In the genomic region with DNA sequence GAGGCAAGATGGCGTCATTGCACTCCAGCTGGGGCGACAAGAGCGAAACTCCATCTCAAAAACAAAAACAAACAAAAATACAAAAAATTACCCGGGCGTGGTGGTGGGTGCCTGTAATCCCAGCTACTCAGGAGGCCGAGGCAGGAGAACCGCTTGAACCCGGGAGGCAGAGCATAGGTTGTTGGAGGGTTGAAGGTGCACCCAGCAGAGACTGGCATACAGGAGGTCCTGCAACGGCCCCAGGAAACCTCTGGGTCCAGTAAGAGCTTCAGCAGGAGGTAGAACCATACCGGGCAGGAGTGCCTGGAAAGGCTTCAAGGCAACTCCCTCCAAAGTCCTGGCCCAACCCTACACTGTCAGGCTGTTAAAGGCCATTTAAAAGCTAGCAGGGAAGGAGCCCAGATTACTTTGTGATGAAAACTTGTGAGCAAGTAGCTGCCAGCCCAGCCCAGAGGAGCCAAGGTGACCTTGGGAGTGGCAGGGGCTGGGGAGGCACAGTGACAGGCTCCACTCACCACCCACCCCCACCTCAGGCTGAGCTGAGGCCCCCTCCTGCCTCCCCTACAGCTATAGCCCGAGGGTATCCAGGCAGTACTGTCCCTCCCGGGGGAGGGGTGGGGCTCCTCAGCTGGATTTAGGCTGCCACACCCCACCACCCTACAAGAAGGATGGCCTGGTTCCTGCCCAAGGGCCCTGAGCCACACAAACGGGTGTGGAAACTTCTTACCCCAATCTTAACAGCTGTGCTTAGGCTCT, we compare ENCODE assay signal across 30 cellular contexts. TPM values are rescaled to one million over a fixed set of nuclear protein-coding genes. Genes with fewer than 3 reads are reported as not detected.
DNase-seq lines count a peak whose midpoint lies in the region; ATAC-seq and TF ChIP-seq lines count a peak whose summit lies in the region.
"Had no signal": no experiment of that assay in that cellular context is flagged by ENCODE, and none has a peak within 500 bp of the region (broad histone marks: within the 10 kb centered on the region; RNA-seq: fewer than 3 reads in every experiment).

No MANE protein-coding gene starts in this region.

- H3K36me3 ChIP-seq in mucosa of descending colon (ENCODE audit: low read depth) (no peaks in the 10 kb centered on the region), suprapubic skin (peaks cover 8% of the 10 kb centered on the region)

- H3K36me3 Mint-ChIP-seq in WTC11: no peaks in the 10 kb centered on the region
- H3K36me3 Mint-ChIP-seq: activated naive CD8-positive, alpha-beta T cell; mesothelial cell of epicardium; naive thymus-derived CD4-positive, alpha-beta T cell; stimulated activated effector memory CD8-positive, alpha-beta T cell treated with anti-CD3 and anti-CD28 coated beads, Interleukin-12 subunit alpha, Interleukin-12 subunit beta, amount 100 ng/mL, for 72 hours had no signal

- no peaks in the 10 kb centered on the region for H3K27me3 ChIP-seq in suprapubic skin

- POLR2A ChIA-PET in WTC11 (lab: Charles Lee): interaction anchor here (0.5 kb wide), 1 partner anchor 480 kb away, joined by 3 read pairs; the partner anchor contains the start of gene NIFK

- H3K27me3 Mint-ChIP-seq in WTC11 (ENCODE audit: low read depth): no peaks in the 10 kb centered on the region
- H3K27me3 Mint-ChIP-seq: activated T-helper 17 cell treated with anti-CD3 and anti-CD28 coated beads, Interleukin-2, amount 50 U/mL, for 72 hours had no signal

- TF ChIP-seq CTCF in WTC11 (IDR thresholded peaks at IDR 0.05): no peak
- no peak for TF ChIP-seq CTCF in mucosa of descending colon (IDR thresholded peaks at IDR 0.05)
- no peak for TF ChIP-seq CTCF in suprapubic skin (IDR thresholded peaks at IDR 0.05)

- H3K27ac Mint-ChIP-seq in WTC11: no peak overlapping the region
- H3K27ac Mint-ChIP-seq: activated CD4-positive, alpha-beta memory T cell treated with anti-CD3 and anti-CD28 coated beads, Interleukin-2, amount 10 ng/mL, durations not matched to agents 7 days and 5 days; activated naive CD8-positive, alpha-beta T cell; activated T-helper 17 cell treated with anti-CD3 and anti-CD28 coated beads, Interleukin-2, amount 50 U/mL, for 72 hours; CD4-positive, alpha-beta T cell; mesothelial cell of epicardium; naive thymus-derived CD4-positive, alpha-beta T cell; stimulated activated effector memory CD8-positive, alpha-beta T cell treated with anti-CD3 and anti-CD28 coated beads, Interleukin-12 subunit alpha, Interleukin-12 subunit beta, amount 100 ng/mL, for 72 hours had no signal

- no peak for TF ChIP-seq POLR2A in suprapubic skin (IDR thresholded peaks at IDR 0.05)

- H3K4me3 ChIP-seq in mucosa of descending colon (no peak overlapping the region), suprapubic skin (no peak overlapping the region)
- H3K4me3 ChIP-seq: coronary artery, psoas muscle had no signal

- CTCF ChIA-PET in WTC11 (lab: Charles Lee): interaction anchor here (1.7 kb wide), 1 partner anchor 162 kb away, joined by 6 read pairs; no protein-coding TSS in a partner anchor

- H3K4me1 Mint-ChIP-seq in WTC11: peaks cover 6% of the 10 kb centered on the region
- H3K4me1 Mint-ChIP-seq: activated T-helper 17 cell treated with anti-CD3 and anti-CD28 coated beads, Interleukin-2, amount 50 U/mL, for 72 hours; mesothelial cell of epicardium had no signal

- H3K27ac ChIP-seq in suprapubic skin: peak overlapping the region; percentile 58
- H3K27ac ChIP-seq in caudate nucleus (ENCODE audit: low read depth, low read length): no peak overlapping the region
- H3K27ac ChIP-seq: coronary artery, epithelial cell of prostate, psoas muscle had no signal

- H3K9me3 ChIP-seq in mucosa of descending colon (no peaks in the 10 kb centered on the region), suprapubic skin (no peaks in the 10 kb centered on the region)
- H3K9me3 ChIP-seq: psoas muscle had no signal

- peak; percentile 44 for ATAC-seq in WTC11
- peak; percentile 62 for ATAC-seq in mucosa of descending colon
- ATAC-seq: activated T-helper 17 cell treated with anti-CD3 and anti-CD28 coated beads, Interleukin-2, amount 50 U/mL, for 72 hours; naive thymus-derived CD4-positive, alpha-beta T cell; psoas muscle; stimulated activated effector memory CD8-positive, alpha-beta T cell treated with anti-CD3 and anti-CD28 coated beads, Interleukin-12 subunit alpha, Interleukin-12 subunit beta, amount 100 ng/mL, for 72 hours had no signal

- intact Hi-C loops in mucosa of descending colon (cut with DNase I, micrococcal nuclease): no loop called here

- H3K4me1 ChIP-seq in mucosa of descending colon (ENCODE audit: low read depth) (peaks cover 49% of the 10 kb centered on the region), suprapubic skin (peaks cover 28% of the 10 kb centered on the region)
- H3K4me1 ChIP-seq: psoas muscle had no signal

- DNase-seq in activated effector memory CD4-positive, alpha-beta T cell treated with anti-CD3 and anti-CD28 coated beads, Interleukin-2, amount 50 U/mL, for 16 hours: peak; percentile 24
- no peak for DNase-seq in activated effector memory CD4-positive, alpha-beta T cell treated with Interleukin-2 at 50 U/mL for 16 hours
- no peak for DNase-seq in WTC11 (ENCODE audit: low spot score)
- DNase-seq in mucosa of descending colon: peak in 2 of 3 donors; percentile 69 to 72
- DNase-seq in suprapubic skin (ENCODE audit: low spot score in 2 of 2): peak in 1 of 2 donors; percentile 60
- DNase-seq in caudate nucleus (lab: John Stamatoyannopoulos, UW): no peak
- no peak for DNase-seq in activated T-cell treated with anti-CD3 and anti-CD28 coated beads for 4 hours
- no peak for DNase-seq in activated gamma-delta T cell (lab: John Stamatoyannopoulos, UW)
- DNase-seq: activated CD4-positive, alpha-beta memory T cell treated with anti-CD3 and anti-CD28 coated beads, Interleukin-2, amount 10 ng/mL, durations not matched to agents 7 days and 5 days; activated CD4-positive, alpha-beta T cell treated with anti-CD3 and anti-CD28 coated beads for 1 hour; activated CD8-positive, alpha-beta memory T cell treated with anti-CD3 and anti-CD28 coated beads, Interleukin-2, amount 50 U/mL, for 48 hours; CD4-positive, alpha-beta T cell; effector CD8-positive, alpha-beta T cell; KBM-7; MM.1S; naive thymus-derived CD4-positive, alpha-beta T cell; NCI-H1105 treated with DMSO at 0.1 percent for 48 hours; NCI-H2029; NCI-H524 treated with DMSO at 0.1 percent for 48 hours; occipital lobe; psoas muscle; SHP77; stimulated activated CD4-positive, alpha-beta T cell treated with anti-CD3 and anti-CD28 coated beads, Interleukin-15, amount 100 ng/mL, for 24 hours; T-helper 2 cell had no signal

- no peak for TF ChIP-seq EP300 in suprapubic skin (IDR thresholded peaks at IDR 0.05)

- no peaks in the 10 kb centered on the region for H3K9me3 Mint-ChIP-seq in WTC11
- H3K9me3 Mint-ChIP-seq: activated CD4-positive, alpha-beta memory T cell treated with anti-CD3 and anti-CD28 coated beads, Interleukin-2, amount 10 ng/mL, durations not matched to agents 7 days and 5 days; activated T-helper 17 cell treated with anti-CD3 and anti-CD28 coated beads, Interleukin-2, amount 50 U/mL, for 72 hours; CD4-positive, alpha-beta T cell; mesothelial cell of epicardium; naive thymus-derived CD4-positive, alpha-beta T cell; stimulated activated effector memory CD8-positive, alpha-beta T cell treated with anti-CD3 and anti-CD28 coated beads, Interleukin-12 subunit alpha, Interleukin-12 subunit beta, amount 100 ng/mL, for 72 hours had no signal

- no peak overlapping the region for H3K4me3 Mint-ChIP-seq in WTC11
- H3K4me3 Mint-ChIP-seq: activated CD4-positive, alpha-beta memory T cell treated with anti-CD3 and anti-CD28 coated beads, Interleukin-2, amount 10 ng/mL, durations not matched to agents 7 days and 5 days; activated naive CD8-positive, alpha-beta T cell; activated T-helper 17 cell treated with anti-CD3 and anti-CD28 coated beads, Interleukin-2, amount 50 U/mL, for 72 hours; CD4-positive, alpha-beta T cell; mesothelial cell of epicardium; naive thymus-derived CD4-positive, alpha-beta T cell; stimulated activated effector memory CD8-positive, alpha-beta T cell treated with anti-CD3 and anti-CD28 coated beads, Interleukin-12 subunit alpha, Interleukin-12 subunit beta, amount 100 ng/mL, for 72 hours had no signal

- WGBS in suprapubic skin: 82% methylated on average over 10 of the region's 13 CpGs

TF ChIP-seq in WTC11, 78 proteins besides CTCF, POLR2A, EP300 and RAD21 (continues in another document):
- no peak for TF ChIP-seq JAZF1 (CRISPR knock-in tag; IDR thresholded peaks at IDR 0.05)
- TF ChIP-seq ZSCAN18 (CRISPR knock-in tag; IDR thresholded peaks at IDR 0.05): no peak
- TF ChIP-seq, protein P1, sequence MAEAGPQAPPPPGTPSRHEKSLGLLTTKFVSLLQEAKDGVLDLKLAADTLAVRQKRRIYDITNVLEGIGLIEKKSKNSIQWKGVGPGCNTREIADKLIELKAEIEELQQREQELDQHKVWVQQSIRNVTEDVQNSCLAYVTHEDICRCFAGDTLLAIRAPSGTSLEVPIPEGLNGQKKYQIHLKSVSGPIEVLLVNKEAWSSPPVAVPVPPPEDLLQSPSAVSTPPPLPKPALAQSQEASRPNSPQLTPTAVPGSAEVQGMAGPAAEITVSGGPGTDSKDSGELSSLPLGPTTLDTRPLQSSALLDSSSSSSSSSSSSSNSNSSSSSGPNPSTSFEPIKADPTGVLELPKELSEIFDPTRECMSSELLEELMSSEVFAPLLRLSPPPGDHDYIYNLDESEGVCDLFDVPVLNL (CRISPR knock-in tag; IDR thresholded peaks at IDR 0.05; ENCODE audit: borderline replicate concordance, low read depth): no peak
- TF ChIP-seq TCF7 (CRISPR knock-in tag; IDR thresholded peaks at IDR 0.05; ENCODE audit: low read depth): no peak

RNA-seq across cellular contexts. Expression of gene TFCP2L1, which starts 28.1 kb away (rescaled TPM):
- total RNA-seq in WTC11 (2021) (3.3 to 4.3 TPM (median 3.7 TPM) in 3 replicates), mucosa of descending colon (100 to 1,000 TPM in 2 of 3 donors, 10 to 100 TPM in 1; 46.9 to 111 (median 107) TPM), suprapubic skin (10 to 100 TPM; 33.5 to 64.1 (median 52.7) TPM)

Comparison
In these comparisons a context has a peak if more than half of its experiments do, and no peak if none do; other contexts are left out.
1. DNase-seq: peak in activated effector memory CD4-positive, alpha-beta T cell treated with anti-CD3 and anti-CD28 coated beads, Interleukin-2, amount 50 U/mL, for 16 hours (single experiment) and mucosa of descending colon (2 of 3); none in activated effector memory CD4-positive, alpha-beta T cell treated with Interleukin-2 at 50 U/mL for 16 hours (single experiment), WTC11 (single experiment), caudate nucleus (0 of 61), activated T-cell treated with anti-CD3 and anti-CD28 coated beads for 4 hours (single experiment) and activated gamma-delta T cell (single experiment).